Comparison of ENCODE assay signal across 25 cellular contexts in genomic region chr17:39555368-39555767, GRCh38. TPM values are rescaled to one million over a fixed set of nuclear protein-coding genes. Genes with fewer than 3 reads are reported as not detected.
"Had no signal": no experiment of that assay in that cellular context is flagged by ENCODE, and none has a peak within 500 bp of the region (broad histone marks: within the 10 kb centered on the region; RNA-seq: fewer than 3 reads in every experiment).

No MANE protein-coding gene starts in this region.

- H3K36me3 ChIP-seq: SJSA1 had no signal

- H3K4me1 ChIP-seq: ascending aorta, body of pancreas, Peyer's patch, SJSA1 had no signal

- H3K27me3 ChIP-seq: ascending aorta, body of pancreas, MG63, Peyer's patch, SJSA1 had no signal

- H3K4me3 ChIP-seq: ascending aorta, body of pancreas, MG63, Peyer's patch, SJSA1 had no signal

- H3K27ac ChIP-seq: ascending aorta, body of pancreas, Peyer's patch, RWPE1, SJSA1 had no signal

- DNase-seq: activated B cell treated with CpG ODN at 0.5 μM for 24 hours; activated CD4-positive, alpha-beta T cell treated with anti-CD3 and anti-CD28 coated beads for 1 hour; activated CD4-positive, alpha-beta T cell treated with anti-CD3 and anti-CD28 coated beads, Interleukin-2, amount 10 ng/mL, durations not matched to agents 24 days and 14 days; activated CD4-positive, alpha-beta T cell treated with anti-CD3 and anti-CD28 coated beads, Interleukin-2, amount 50 U/mL, for 48 hours; activated CD8-positive, alpha-beta memory T cell treated with anti-CD3 and anti-CD28 coated beads, Interleukin-2, amount 10 ng/mL, durations not matched to agents 7 days and 5 days; activated effector memory CD4-positive, alpha-beta T cell treated with Interleukin-2 at 50 U/mL for 16 hours; activated naive CD4-positive, alpha-beta T cell; activated T-cell treated with anti-CD3 and anti-CD28 coated beads, Interleukin-2, amount 50 U/mL, for 24 hours; body of pancreas; cerebellar nuclear complex; MG63; MV-4-11; NCI-H1092 treated with DMSO at 0.1 percent for 48 hours; NCI-H1417 treated with DMSO at 0.1 percent for 48 hours; NCI-H187; NCI-H2081; NCI-H446; NCI-H524; NCI-H82; Peyer's patch; Right ventricle myocardium superior had no signal

- H3K9me3 ChIP-seq: ascending aorta, body of pancreas, MG63, Peyer's patch, SJSA1 had no signal

RNA-seq across cellular contexts. Expression of gene NEUROD2, which starts 52.4 kb away (rescaled TPM):
- total RNA-seq: activated B cell treated with CpG ODN at 0.5 μM for 24 hours; activated CD4-positive, alpha-beta T cell treated with anti-CD3 and anti-CD28 coated beads, Interleukin-2, amount 10 ng/mL, durations not matched to agents 24 days and 14 days; activated CD8-positive, alpha-beta memory T cell treated with anti-CD3 and anti-CD28 coated beads, Interleukin-2, amount 10 ng/mL, durations not matched to agents 7 days and 5 days; activated T-helper 1 cell treated with anti-CD3 and anti-CD28 coated beads, Interleukin-12 subunit alpha, Interleukin-12 subunit beta, Interleukin-2, Interleukin-4 antibody, amounts not matched to agents 30 ng/mL and 10 ng/mL and 1 ng/mL, durations not matched to agents 14 hours and 24 hours and 36 hours; ascending aorta; body of pancreas; Peyer's patch; Right ventricle myocardium superior; SJSA1 had no signal
